ENCODE assay signal across 1 cellular context in the genomic region with DNA sequence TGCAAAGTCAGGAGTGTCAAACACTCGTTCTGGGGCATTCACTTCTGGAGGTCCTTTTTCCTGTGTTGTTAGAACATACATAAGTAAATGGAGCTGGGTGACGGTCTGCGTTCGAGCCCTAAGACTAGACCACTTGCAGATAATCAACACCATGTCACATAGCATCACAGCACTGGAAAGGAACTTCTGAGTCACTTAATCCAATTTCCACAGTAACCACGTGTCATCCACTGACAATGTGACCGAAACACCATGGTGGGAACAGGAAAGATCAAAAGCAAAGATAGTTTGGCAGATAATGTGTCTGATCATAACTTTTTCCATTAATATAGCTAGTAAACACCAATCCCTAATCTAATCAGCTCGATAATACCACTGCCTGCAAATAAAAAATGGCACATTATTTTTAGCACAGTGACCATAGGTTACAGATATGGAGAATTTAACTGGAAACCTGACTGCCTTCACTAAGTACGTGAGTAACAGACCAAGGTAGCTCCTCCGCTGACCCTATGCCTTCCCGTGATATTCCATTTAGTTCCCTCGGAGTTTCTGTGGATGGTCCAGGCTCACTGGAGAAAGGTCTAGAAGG.
TF ChIP-seq lines count a peak whose summit lies in the region.

No MANE protein-coding gene starts in this region.

TF ChIP-seq in IMR-90, 13 proteins besides CTCF, POLR2A, EP300 and RAD21:
- TF ChIP-seq MAFK (IDR thresholded peaks at IDR 0.05; ENCODE audit: low read depth, low read length) = no peak
- TF ChIP-seq MXI1 (IDR thresholded peaks at IDR 0.05; ENCODE audit: borderline replicate concordance, low read depth, low read length) = no peak
- TF ChIP-seq, protein P1, sequence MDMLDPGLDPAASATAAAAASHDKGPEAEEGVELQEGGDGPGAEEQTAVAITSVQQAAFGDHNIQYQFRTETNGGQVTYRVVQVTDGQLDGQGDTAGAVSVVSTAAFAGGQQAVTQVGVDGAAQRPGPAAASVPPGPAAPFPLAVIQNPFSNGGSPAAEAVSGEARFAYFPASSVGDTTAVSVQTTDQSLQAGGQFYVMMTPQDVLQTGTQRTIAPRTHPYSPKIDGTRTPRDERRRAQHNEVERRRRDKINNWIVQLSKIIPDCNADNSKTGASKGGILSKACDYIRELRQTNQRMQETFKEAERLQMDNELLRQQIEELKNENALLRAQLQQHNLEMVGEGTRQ (IDR thresholded peaks at IDR 0.05; ENCODE audit: low read depth, low read length) = no peak
- no peak for TF ChIP-seq CEBPB (IDR thresholded peaks at IDR 0.05; ENCODE audit: low read depth, low read length)
- TF ChIP-seq FOS (IDR thresholded peaks at IDR 0.05; ENCODE audit: low read depth, low read length) = no peak
- no peak for TF ChIP-seq NFE2L2 (IDR thresholded peaks at IDR 0.05; ENCODE audit: low read depth, low read length)
- TF ChIP-seq RFX5 (IDR thresholded peaks at IDR 0.05; ENCODE audit: low read depth, low read length) = no peak
- no peak for TF ChIP-seq CHD1 (IDR thresholded peaks at IDR 0.05; ENCODE audit: low read depth, low read length)
- TF ChIP-seq BHLHE40 (IDR thresholded peaks at IDR 0.05; ENCODE audit: low read depth, low read length) = no peak
- TF ChIP-seq MAZ (IDR thresholded peaks at IDR 0.05; ENCODE audit: borderline replicate concordance, low read depth, low read length) = no peak
- TF ChIP-seq RCOR1 (IDR thresholded peaks at IDR 0.05; ENCODE audit: insufficient replicate concordance, low read length) = no peak
- no peak for TF ChIP-seq SMC3 (IDR thresholded peaks at IDR 0.05; ENCODE audit: low read depth, low read length)
